Comparison of ENCODE assay signal across 22 cellular contexts in genomic region chr19:8151499-8152035, GRCh38. TPM values are rescaled to one million over a fixed set of nuclear protein-coding genes. Genes with fewer than 3 reads are reported as not detected.
A peak's percentile ranks its signal among the peaks of the same experiment; 100 is the strongest.
DNase-seq lines count a peak whose midpoint lies in the region; ATAC-seq, FAIRE-seq and TF ChIP-seq lines count a peak whose summit lies in the region.
"Had no signal": no experiment of that assay in that cellular context is flagged by ENCODE, and none has a peak within 500 bp of the region (broad histone marks: within the 10 kb centered on the region; RNA-seq: fewer than 3 reads in every experiment).

No MANE protein-coding gene starts in this region.

- H3K4ac ChIP-seq in neuronal stem cell (ENCODE audit: low read length): no peak overlapping the region

- peak overlapping the region; percentile 84 for H2BK12ac ChIP-seq in neuronal stem cell (ENCODE audit: low read length)

- no peak overlapping the region for H2BK5ac ChIP-seq in neuronal stem cell (ENCODE audit: low read length)

- WGBS in neuronal stem cell (ENCODE audit: extremely low coverage in 2 of 2, insufficient read length in 2 of 2, insufficient replicate concordance in 1 of 2), 2 donors: no CpG with 5 or more reads among the region's 7 CpGs

- H3K9ac ChIP-seq in neuronal stem cell (ENCODE audit: low read depth, low read length, poor library complexity): no peak overlapping the region

- H4K91ac ChIP-seq in neuronal stem cell (ENCODE audit: low read depth, low read length, poor library complexity): no peak overlapping the region

- no peak overlapping the region for H2AFZ ChIP-seq in neuronal stem cell (ENCODE audit: low read length)

- DNase-seq in D341Med (ENCODE audit: low spot score) (peak; percentile 33), GM19239 (ENCODE audit: insufficient read length, low spot score) (peak; percentile 2), RWPE2 (ENCODE audit: low spot score) (no peak), neuronal stem cell (ENCODE audit: low spot score) (no peak), H4 (ENCODE audit: low spot score) (no peak)
- DNase-seq in activated CD4-positive, alpha-beta T cell treated with anti-CD3 and anti-CD28 coated beads, Interleukin-2, amount 50 U/mL, for 1 hour: no peak
- DNase-seq: ACHN; BE2C; Calu3; CD4-positive, alpha-beta memory T cell; GDM1; KG1; NCI-H1048; NCI-H146; NCI-H2081; NCI-H2227 treated with DMSO at 0.1 percent for 48 hours; NCI-H524; SHP77; T-helper 2 cell had no signal

- no peak overlapping the region for H4K8ac ChIP-seq in neuronal stem cell (ENCODE audit: low read depth, low read length)

- H3K27me3 ChIP-seq in RWPE2 (ENCODE audit: insufficient read depth, poor library complexity, severe bottlenecking) (peaks cover 31% of the 10 kb centered on the region), neuronal stem cell (ENCODE audit: control insufficient read depth in 3 of 3, insufficient read depth in 3 of 3, low read depth in 1 of 3, low read length in 3 of 3) (peaks cover 0 to 16% (median 0%) of the 10 kb centered on the region in 3 experiments)

- no peak overlapping the region for H3K14ac ChIP-seq in neuronal stem cell (ENCODE audit: low read length)

- no peak for FAIRE-seq in GM19239 (lab: Jason Lieb, UNC)
- FAIRE-seq: RCC 7860 had no signal

- H3K4me1 ChIP-seq in RWPE2 (ENCODE audit: insufficient read depth, poor library complexity, severe bottlenecking): peaks cover 8% of the 10 kb centered on the region
- H3K4me1 ChIP-seq in neuronal stem cell (ENCODE audit: control insufficient read depth in 2 of 2, insufficient read depth in 1 of 2, low read depth in 1 of 2, low read length in 2 of 2): peaks cover 10 to 13% of the 10 kb centered on the region in 2 donors
- H3K4me1 ChIP-seq: BE2C had no signal

- H3K18ac ChIP-seq in neuronal stem cell (ENCODE audit: low read length): peak overlapping the region; percentile 71

- H3K36me3 ChIP-seq in RWPE2 (ENCODE audit: low read depth) (no peaks in the 10 kb centered on the region), neuronal stem cell (replicated peaks in 1 of 2; ENCODE audit: control insufficient read depth in 2 of 2, insufficient read depth in 2 of 2, low read length in 2 of 2) (no peaks in the 10 kb centered on the region)
- H3K36me3 ChIP-seq: BE2C had no signal

- no peak overlapping the region for H3K23ac ChIP-seq in neuronal stem cell (ENCODE audit: low read depth, low read length, poor library complexity)

- no peak overlapping the region for H3K27ac ChIP-seq in RWPE2 (ENCODE audit: poor library complexity, severe bottlenecking)
- no peak overlapping the region for H3K27ac ChIP-seq in neuronal stem cell (replicated peaks; ENCODE audit: low read length)

- no peak overlapping the region for H3K4me2 ChIP-seq in neuronal stem cell (ENCODE audit: insufficient read depth, low read length, poor library complexity, severe bottlenecking)

- no peak for TF ChIP-seq CTCF in RWPE2 (IDR thresholded peaks at IDR 0.05; ENCODE audit: poor library complexity, severe bottlenecking)

- H3K4me3 ChIP-seq in RWPE2 (ENCODE audit: severe bottlenecking): no peak overlapping the region
- no peak overlapping the region for H3K4me3 ChIP-seq in neuronal stem cell (ENCODE audit: low read length in 2 of 2)

- peak; percentile 23; the same call in 1 of the 3 replicates for ATAC-seq in RWPE2 (ENCODE audit: low read depth)
- no peak for ATAC-seq in HG03108 (IDR thresholded peaks at IDR 0.05; ENCODE audit: unreplicated experiment)
- ATAC-seq: HCT116 had no signal

- peak overlapping the region; percentile 81 for H2BK15ac ChIP-seq in neuronal stem cell (ENCODE audit: low read length)

- peaks cover 8% of the 10 kb centered on the region for H3K79me1 ChIP-seq in neuronal stem cell (ENCODE audit: low read depth, low read length)

- peak overlapping the region; percentile 16 for H2BK120ac ChIP-seq in neuronal stem cell (ENCODE audit: low read depth, low read length)

- peak overlapping the region; percentile 94 for H2AK5ac ChIP-seq in neuronal stem cell (ENCODE audit: low read depth, low read length)

- H3K9me3 ChIP-seq in RWPE2 (ENCODE audit: severe bottlenecking) (no peaks in the 10 kb centered on the region), neuronal stem cell (replicated peaks in 1 of 2; ENCODE audit: control insufficient read depth in 2 of 2, insufficient read depth in 1 of 2, low read depth in 1 of 2, low read length in 2 of 2) (peaks cover 0 to 3% of the 10 kb centered on the region in 2 donors)
- H3K9me3 ChIP-seq: BE2C had no signal

RNA-seq across cellular contexts. Expression of gene FBN3, which starts 2.2 kb away (rescaled TPM):
- polyA plus RNA-seq in neuronal stem cell (2013, experiment 1 of 2): 10.0 TPM
- polyA plus RNA-seq in neuronal stem cell (2013, experiment 2 of 2): 11.3 TPM
- not detected in 2 replicates for total RNA-seq in H4 (2014; rRNA removed; shearing (Covaris generic))
- total RNA-seq: Calu3; CD4-positive, alpha-beta memory T cell had no signal
- polyA plus RNA-seq: CD4-positive, alpha-beta memory T cell had no signal

RNA-seq across cellular contexts. Expression of gene CERS4, which starts 57.6 kb away (rescaled TPM):
- polyA plus RNA-seq in neuronal stem cell (2013, experiment 1 of 2): 65.3 TPM
- polyA plus RNA-seq in neuronal stem cell (2013, experiment 2 of 2): 62.5 TPM
- total RNA-seq in H4 (2014; rRNA removed; shearing (Covaris generic)): 12.7 and 13.9 TPM in 2 replicates

Comparison
In these comparisons a context has a peak if more than half of its experiments do, and no peak if none do; other contexts are left out.
1. DNase-seq: peak in D341Med (single experiment) and GM19239 (single experiment); none in RWPE2 (single experiment), neuronal stem cell (single experiment), H4 (single experiment) and activated CD4-positive, alpha-beta T cell treated with anti-CD3 and anti-CD28 coated beads, Interleukin-2, amount 50 U/mL, for 1 hour (single experiment).